ENCODE assay signal across 21 cellular contexts in the genomic region with DNA sequence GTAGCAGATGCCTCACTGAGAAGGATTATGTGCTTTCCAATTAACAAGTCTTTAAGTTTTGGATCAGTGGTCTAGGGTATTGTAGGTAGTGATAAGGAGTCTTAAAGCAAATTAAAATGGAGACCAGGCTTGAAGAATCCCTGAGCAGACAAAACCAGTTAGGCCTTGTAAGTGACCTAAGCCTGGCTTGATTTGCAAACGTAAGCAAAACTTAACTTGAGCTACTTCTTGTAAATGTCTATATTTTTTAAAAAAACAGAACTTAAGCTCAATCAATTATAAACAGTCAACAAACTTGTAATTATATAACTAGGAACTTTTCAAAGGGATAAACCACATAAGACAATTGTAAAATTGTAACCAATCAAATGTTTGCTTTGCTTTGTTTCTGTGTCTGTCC.
A peak's percentile ranks its signal among the peaks of the same experiment; 100 is the strongest.
DNase-seq lines count a peak whose midpoint lies in the region; ATAC-seq, FAIRE-seq and TF ChIP-seq lines count a peak whose summit lies in the region.
"Had no signal": no experiment of that assay in that cellular context is flagged by ENCODE, and none has a peak within 500 bp of the region (broad histone marks: within the 10 kb centered on the region; RNA-seq: fewer than 3 reads in every experiment).

No MANE protein-coding gene starts in this region.

- CTCF ChIA-PET in IMR-90 (lab: Yijun Ruan, JAX): no interaction called here
- CTCF ChIA-PET in WTC11 (lab: Charles Lee): interaction anchor here (0.7 to 1.3 kb wide), 2 partner anchors 44 to 666 kb away, joined by 3 to 4 read pairs; no protein-coding TSS in a partner anchor

- H3K27me3 Mint-ChIP-seq in WTC11 (ENCODE audit: low read depth): peaks cover 3% of the 10 kb centered on the region

- BruUV-seq in IMR-90 (replicated peaks; lab: Mats Ljungman, UMichigan): no TSS peak

- H3K4me1 Mint-ChIP-seq in WTC11: 0 out of 2 replicates have a peak, but pooled peaks cover 3% of the 10 kb centered on the region
- H3K4me1 Mint-ChIP-seq: GM23338 had no signal

- H3K9ac ChIP-seq in IMR-90 (ENCODE audit: low read depth, low read length) (no peak overlapping the region), mesendoderm (ENCODE audit: low read length) (no peak overlapping the region)

- TF ChIP-seq POLR2A in IMR-90 (IDR thresholded peaks at IDR 0.05; ENCODE audit: low read depth, low read length): no peak

- H3K9me1 ChIP-seq in IMR-90 (ENCODE audit: insufficient read depth, low read length): no peaks in the 10 kb centered on the region

- DNase-seq in IMR-90 (no peak), NCI-H82 treated with DMSO at 0.1 percent for 48 hours (lab: John Stamatoyannopoulos, UW; ENCODE audit: unreplicated experiment) (peak; percentile 62), mesendoderm (peak; percentile 23), DMS 273 (lab: John Stamatoyannopoulos, UW; ENCODE audit: unreplicated experiment) (no peak), WTC11 (ENCODE audit: low spot score) (no peak)
- DNase-seq in activated CD4-positive, CD25-positive, alpha-beta regulatory T cell (lab: John Stamatoyannopoulos, UW): no peak
- DNase-seq: AML-193; Caco-2; CD4-positive, alpha-beta T cell; DMS153; DMS79; GDM1; HCEC 1CT had no signal

- H3K27ac Mint-ChIP-seq in WTC11: no peak overlapping the region
- H3K27ac Mint-ChIP-seq: CD4-positive, alpha-beta T cell; GM23338 had no signal

- H3K27ac ChIP-seq in IMR-90 (ENCODE audit: insufficient read depth, low read length): no peak overlapping the region
- no peak overlapping the region for H3K27ac ChIP-seq in mesendoderm (ENCODE audit: low read depth, low read length)
- H3K27ac ChIP-seq: C4-2B had no signal

- ATAC-seq in IMR-90 (ENCODE audit: low read depth) (no peak), WTC11 (no peak)
- ATAC-seq: GM23338 had no signal

- no peak overlapping the region for H2AFZ ChIP-seq in IMR-90 (replicated peaks; ENCODE audit: low read length, poor library complexity)
- H2AFZ ChIP-seq: GM23338 had no signal

- no peak overlapping the region for H2BK15ac ChIP-seq in IMR-90 (ENCODE audit: low read depth, low read length)
- H2BK15ac ChIP-seq in mesendoderm (replicated peaks; ENCODE audit: low read depth): no peak overlapping the region

- H3K56ac ChIP-seq in IMR-90 (ENCODE audit: extremely low read depth, insufficient read depth, low read length): no peak overlapping the region
- no peak overlapping the region for H3K56ac ChIP-seq in mesendoderm (ENCODE audit: low read length)

- no peak overlapping the region for H4K5ac ChIP-seq in IMR-90 (ENCODE audit: low read depth, low read length)
- no peak overlapping the region for H4K5ac ChIP-seq in mesendoderm (ENCODE audit: low read length)

- dilution Hi-C loops in IMR-90 (cut with HindIII; ENCODE audit: low sequenced_read_pairs, unreplicated experiment): no loop called here

- H4K91ac ChIP-seq in IMR-90 (ENCODE audit: insufficient read depth, low read depth, low read length): no peak overlapping the region

- no peak overlapping the region for H3K4me2 ChIP-seq in IMR-90 (ENCODE audit: low read depth, low read length)
- no peak overlapping the region for H3K4me2 ChIP-seq in mesendoderm (ENCODE audit: low read length)
- H3K4me2 ChIP-seq: GM23338 had no signal

- no peaks in the 10 kb centered on the region for H3K9me3 ChIP-seq in IMR-90 (ENCODE audit: control insufficient read depth, insufficient read depth, low read length)
- H3K9me3 ChIP-seq: Caco-2 had no signal

- no peaks in the 10 kb centered on the region for H3K79me2 ChIP-seq in mesendoderm (ENCODE audit: control insufficient read depth, insufficient read depth, low read length)

- H3K4ac ChIP-seq in IMR-90 (ENCODE audit: low read depth, low read length): no peak overlapping the region
- H3K4ac ChIP-seq in mesendoderm (ENCODE audit: low read depth, low read length): no peak overlapping the region

- no peak overlapping the region for H3K14ac ChIP-seq in IMR-90 (replicated peaks; ENCODE audit: low read depth, low read length)

- H2AK5ac ChIP-seq in IMR-90 (ENCODE audit: low read depth, low read length) (no peak overlapping the region), mesendoderm (ENCODE audit: low read length) (no peak overlapping the region)

- H3K36me3 Mint-ChIP-seq in WTC11: no peaks in the 10 kb centered on the region

- no peaks in the 10 kb centered on the region for H4K20me1 ChIP-seq in IMR-90 (ENCODE audit: insufficient read depth, low read length)

- no peak overlapping the region for H2AK9ac ChIP-seq in IMR-90 (replicated peaks; ENCODE audit: low read depth, low read length, poor library complexity)

- H3K4me3 ChIP-seq in IMR-90 (ENCODE audit: insufficient read depth, low read depth, low read length) (no peak overlapping the region), mesendoderm (ENCODE audit: low read length) (no peak overlapping the region)
- H3K4me3 ChIP-seq: GM23338 had no signal

- H3K27me3 ChIP-seq in IMR-90 (ENCODE audit: control insufficient read depth, insufficient read depth, low read length) (peaks cover 11% of the 10 kb centered on the region), mesendoderm (ENCODE audit: insufficient read depth, low read length, poor library complexity) (no peaks in the 10 kb centered on the region)

- H3K79me1 ChIP-seq in IMR-90 (ENCODE audit: low read depth in 1 of 2, low read length in 2 of 2) (no peaks in the 10 kb centered on the region), mesendoderm (ENCODE audit: low read length) (no peaks in the 10 kb centered on the region)

- no peak for TF ChIP-seq RAD21 in IMR-90 (IDR thresholded peaks at IDR 0.05; ENCODE audit: low read length)

- no peaks in the 10 kb centered on the region for H3K9me3 Mint-ChIP-seq in WTC11
- H3K9me3 Mint-ChIP-seq: CD4-positive, alpha-beta T cell; GM23338 had no signal

- H2BK120ac ChIP-seq in IMR-90 (ENCODE audit: low read depth, low read length) (no peak overlapping the region), mesendoderm (ENCODE audit: low read depth, low read length) (no peak overlapping the region)

- in situ Hi-C loops in IMR-90 (cut with MboI; ENCODE audit: low sequenced_read_pairs): no loop called here

- H2BK5ac ChIP-seq in IMR-90 (ENCODE audit: low read depth, low read length, poor library complexity, severe bottlenecking): no peak overlapping the region
- H2BK5ac ChIP-seq in mesendoderm (ENCODE audit: low read length): no peak overlapping the region

- H4K8ac ChIP-seq in IMR-90 (ENCODE audit: low read depth in 2 of 2, low read length in 2 of 2): no peak overlapping the region
- H4K8ac ChIP-seq in mesendoderm (ENCODE audit: low read depth, low read length): no peak overlapping the region

- WGBS in IMR-90 (ENCODE audit: extremely low coverage in 2 of 2, insufficient read length in 1 of 2), 2 experiments: no CpG with 5 or more reads among the region's 1 CpG
- no CpG with 5 or more reads among the region's 1 CpG for WGBS in mesendoderm (ENCODE audit: extremely low coverage, insufficient coverage, low lambda C conversion rate)

- H3K36me3 ChIP-seq in IMR-90 (ENCODE audit: control insufficient read depth, insufficient read depth, low read length): no peaks in the 10 kb centered on the region
- no peaks in the 10 kb centered on the region for H3K36me3 ChIP-seq in mesendoderm (ENCODE audit: control insufficient read depth, insufficient read depth, low read length)

- TF ChIP-seq CTCF in IMR-90 (conservative IDR thresholded peaks at IDR 0.05; ENCODE audit: low read depth, low read length): no peak
- no peak for TF ChIP-seq CTCF in WTC11 (IDR thresholded peaks at IDR 0.05)

- no peak overlapping the region for H3K23ac ChIP-seq in IMR-90 (ENCODE audit: low read depth, low read length)
- H3K23ac ChIP-seq in mesendoderm (ENCODE audit: low read length): no peak overlapping the region

- no peak overlapping the region for H2BK20ac ChIP-seq in IMR-90 (ENCODE audit: low read depth, low read length)

- intact Hi-C loops in IMR-90 (cut with micrococcal nuclease): no loop called here

- POLR2A ChIA-PET in IMR-90 (lab: Charles Lee; ENCODE audit: unreplicated experiment) (no interaction called here), WTC11 (lab: Charles Lee) (no interaction called here)

- peak; percentile 49 for FAIRE-seq in colon (lab: Jason Lieb, UNC)
- FAIRE-seq: A204.1, D721Med, GM12892, GM18507, H54 had no signal

- H3K4me1 ChIP-seq in IMR-90 (ENCODE audit: control insufficient read depth, insufficient read depth, low read length) (no peaks in the 10 kb centered on the region), mesendoderm (ENCODE audit: control insufficient read depth, low read depth, low read length) (no peaks in the 10 kb centered on the region)
- H3K4me1 ChIP-seq: Caco-2 had no signal

- H3K4me3 Mint-ChIP-seq in WTC11: no peak overlapping the region
- H3K4me3 Mint-ChIP-seq: CD4-positive, alpha-beta T cell; GM23338 had no signal

- no peak overlapping the region for H3K18ac ChIP-seq in IMR-90 (ENCODE audit: low read depth, low read length)
- no peak overlapping the region for H3K18ac ChIP-seq in mesendoderm (ENCODE audit: low read length)

TF ChIP-seq in IMR-90, 13 proteins besides CTCF, POLR2A, EP300 and RAD21:
- TF ChIP-seq, protein P1, sequence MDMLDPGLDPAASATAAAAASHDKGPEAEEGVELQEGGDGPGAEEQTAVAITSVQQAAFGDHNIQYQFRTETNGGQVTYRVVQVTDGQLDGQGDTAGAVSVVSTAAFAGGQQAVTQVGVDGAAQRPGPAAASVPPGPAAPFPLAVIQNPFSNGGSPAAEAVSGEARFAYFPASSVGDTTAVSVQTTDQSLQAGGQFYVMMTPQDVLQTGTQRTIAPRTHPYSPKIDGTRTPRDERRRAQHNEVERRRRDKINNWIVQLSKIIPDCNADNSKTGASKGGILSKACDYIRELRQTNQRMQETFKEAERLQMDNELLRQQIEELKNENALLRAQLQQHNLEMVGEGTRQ (IDR thresholded peaks at IDR 0.05; ENCODE audit: low read depth, low read length): no peak
- TF ChIP-seq MAFK (IDR thresholded peaks at IDR 0.05; ENCODE audit: low read depth, low read length): peak; percentile 89
TF ChIP-seq in IMR-90: peak in this region for 1.

TF ChIP-seq in WTC11, 78 proteins besides CTCF, POLR2A, EP300 and RAD21 (continues in another document):
- TF ChIP-seq NR1H2 (CRISPR knock-in tag; IDR thresholded peaks at IDR 0.05) (no peak), OVOL2 (CRISPR knock-in tag; IDR thresholded peaks at IDR 0.05; ENCODE audit: borderline replicate concordance) (no peak), HMGA2 (CRISPR knock-in tag; IDR thresholded peaks at IDR 0.05) (no peak), NFYB (CRISPR knock-in tag; conservative IDR thresholded peaks at IDR 0.05; ENCODE audit: low read depth) (no peak), GABPB1 (CRISPR knock-in tag; IDR thresholded peaks at IDR 0.05) (no peak), ATF1 (CRISPR knock-in tag; IDR thresholded peaks at IDR 0.05) (no peak)
- TF ChIP-seq, protein P2, sequence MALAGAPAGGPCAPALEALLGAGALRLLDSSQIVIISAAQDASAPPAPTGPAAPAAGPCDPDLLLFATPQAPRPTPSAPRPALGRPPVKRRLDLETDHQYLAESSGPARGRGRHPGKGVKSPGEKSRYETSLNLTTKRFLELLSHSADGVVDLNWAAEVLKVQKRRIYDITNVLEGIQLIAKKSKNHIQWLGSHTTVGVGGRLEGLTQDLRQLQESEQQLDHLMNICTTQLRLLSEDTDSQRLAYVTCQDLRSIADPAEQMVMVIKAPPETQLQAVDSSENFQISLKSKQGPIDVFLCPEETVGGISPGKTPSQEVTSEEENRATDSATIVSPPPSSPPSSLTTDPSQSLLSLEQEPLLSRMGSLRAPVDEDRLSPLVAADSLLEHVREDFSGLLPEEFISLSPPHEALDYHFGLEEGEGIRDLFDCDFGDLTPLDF (CRISPR knock-in tag; IDR thresholded peaks at IDR 0.05): no peak

Comparison
In these comparisons a context has a peak if more than half of its experiments do, and no peak if none do; other contexts are left out.
1. DNase-seq: peak in NCI-H82 treated with DMSO at 0.1 percent for 48 hours (single experiment) and mesendoderm (single experiment); none in IMR-90 (single experiment), DMS 273 (single experiment), WTC11 (single experiment) and activated CD4-positive, CD25-positive, alpha-beta regulatory T cell (0 of 4).